Comparison of ENCODE assay signal across 1 cellular context in the genomic region with DNA sequence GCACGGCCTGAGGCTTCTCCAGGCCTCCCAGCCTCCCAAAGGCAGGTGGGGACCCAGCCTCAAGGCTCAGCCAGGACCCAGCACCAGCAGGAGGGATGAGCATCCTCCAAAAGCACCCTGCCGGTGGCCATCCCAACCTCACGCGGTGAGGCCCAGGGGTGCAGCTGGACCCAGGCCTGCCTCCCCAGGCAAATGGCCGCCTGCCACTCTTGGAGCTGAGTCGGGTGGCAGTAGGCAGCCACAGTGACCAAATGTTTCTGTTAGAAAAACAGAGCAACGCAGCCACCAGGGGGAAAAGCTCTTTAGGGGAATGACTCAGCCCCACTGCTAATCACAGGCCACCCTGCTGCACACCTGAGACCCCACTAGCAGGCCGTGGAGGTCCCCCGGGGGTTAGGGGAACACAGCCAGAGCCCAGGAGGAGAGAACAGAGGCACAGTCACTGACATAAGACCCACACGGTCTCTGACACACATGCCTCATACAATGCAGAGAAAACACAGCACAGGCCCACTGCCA.
TF ChIP-seq lines count a peak whose summit lies in the region.

No MANE protein-coding gene starts in this region.

TF ChIP-seq in HepG2, 621 proteins besides CTCF, POLR2A, EP300 and RAD21 (continued from another document and continues in another):
- TF ChIP-seq, protein P1, sequence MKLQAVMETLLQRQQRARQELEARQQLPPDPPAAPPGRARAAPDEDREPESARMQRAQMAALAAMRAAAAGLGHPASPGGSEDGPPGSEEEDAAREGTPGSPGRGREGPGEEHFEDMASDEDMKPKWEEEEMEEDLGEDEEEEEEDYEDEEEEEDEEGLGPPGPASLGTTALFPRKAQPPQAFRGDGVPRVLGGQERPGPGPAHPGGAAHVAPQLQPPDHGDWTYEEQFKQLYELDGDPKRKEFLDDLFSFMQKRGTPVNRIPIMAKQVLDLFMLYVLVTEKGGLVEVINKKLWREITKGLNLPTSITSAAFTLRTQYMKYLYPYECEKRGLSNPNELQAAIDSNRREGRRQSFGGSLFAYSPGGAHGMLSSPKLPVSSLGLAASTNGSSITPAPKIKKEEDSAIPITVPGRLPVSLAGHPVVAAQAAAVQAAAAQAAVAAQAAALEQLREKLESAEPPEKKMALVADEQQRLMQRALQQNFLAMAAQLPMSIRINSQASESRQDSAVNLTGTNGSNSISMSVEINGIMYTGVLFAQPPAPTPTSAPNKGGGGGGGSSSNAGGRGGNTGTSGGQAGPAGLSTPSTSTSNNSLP (IDR thresholded peaks at IDR 0.05; ENCODE audit: low read depth, low read length): no peak
- TF ChIP-seq ISL2 (CRISPR knock-in tag; IDR thresholded peaks at IDR 0.05): no peak
- no peak for TF ChIP-seq TARDBP (CRISPR knock-in tag; IDR thresholded peaks at IDR 0.05)
- TF ChIP-seq ZSCAN21 (CRISPR knock-in tag; IDR thresholded peaks at IDR 0.05; ENCODE audit: borderline replicate concordance): 0 out of 2 replicates have a peak, but pooled peaks have one; percentile 21
- no peak for TF ChIP-seq ZNF616 (CRISPR knock-in tag; IDR thresholded peaks at IDR 0.05; ENCODE audit: low read depth)
- TF ChIP-seq, protein P2, sequence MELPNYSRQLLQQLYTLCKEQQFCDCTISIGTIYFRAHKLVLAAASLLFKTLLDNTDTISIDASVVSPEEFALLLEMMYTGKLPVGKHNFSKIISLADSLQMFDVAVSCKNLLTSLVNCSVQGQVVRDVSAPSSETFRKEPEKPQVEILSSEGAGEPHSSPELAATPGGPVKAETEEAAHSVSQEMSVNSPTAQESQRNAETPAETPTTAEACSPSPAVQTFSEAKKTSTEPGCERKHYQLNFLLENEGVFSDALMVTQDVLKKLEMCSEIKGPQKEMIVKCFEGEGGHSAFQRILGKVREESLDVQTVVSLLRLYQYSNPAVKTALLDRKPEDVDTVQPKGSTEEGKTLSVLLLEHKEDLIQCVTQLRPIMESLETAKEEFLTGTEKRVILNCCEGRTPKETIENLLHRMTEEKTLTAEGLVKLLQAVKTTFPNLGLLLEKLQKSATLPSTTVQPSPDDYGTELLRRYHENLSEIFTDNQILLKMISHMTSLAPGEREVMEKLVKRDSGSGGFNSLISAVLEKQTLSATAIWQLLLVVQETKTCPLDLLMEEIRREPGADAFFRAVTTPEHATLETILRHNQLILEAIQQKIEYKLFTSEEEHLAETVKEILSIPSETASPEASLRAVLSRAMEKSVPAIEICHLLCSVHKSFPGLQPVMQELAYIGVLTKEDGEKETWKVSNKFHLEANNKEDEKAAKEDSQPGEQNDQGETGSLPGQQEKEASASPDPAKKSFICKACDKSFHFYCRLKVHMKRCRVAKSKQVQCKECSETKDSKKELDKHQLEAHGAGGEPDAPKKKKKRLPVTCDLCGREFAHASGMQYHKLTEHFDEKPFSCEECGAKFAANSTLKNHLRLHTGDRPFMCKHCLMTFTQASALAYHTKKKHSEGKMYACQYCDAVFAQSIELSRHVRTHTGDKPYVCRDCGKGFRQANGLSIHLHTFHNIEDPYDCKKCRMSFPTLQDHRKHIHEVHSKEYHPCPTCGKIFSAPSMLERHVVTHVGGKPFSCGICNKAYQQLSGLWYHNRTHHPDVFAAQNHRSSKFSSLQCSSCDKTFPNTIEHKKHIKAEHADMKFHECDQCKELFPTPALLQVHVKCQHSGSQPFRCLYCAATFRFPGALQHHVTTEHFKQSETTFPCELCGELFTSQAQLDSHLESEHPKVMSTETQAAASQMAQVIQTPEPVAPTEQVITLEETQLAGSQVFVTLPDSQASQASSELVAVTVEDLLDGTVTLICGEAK (IDR thresholded peaks at IDR 0.05): no peak
- TF ChIP-seq, protein P2 (CRISPR knock-in tag; IDR thresholded peaks at IDR 0.05): no peak
- TF ChIP-seq ZSCAN25 (CRISPR knock-in tag; IDR thresholded peaks at IDR 0.05): no peak
- TF ChIP-seq U2AF2 (IDR thresholded peaks at IDR 0.05; ENCODE audit: low read depth, low read length): no peak
- TF ChIP-seq, protein P3, sequence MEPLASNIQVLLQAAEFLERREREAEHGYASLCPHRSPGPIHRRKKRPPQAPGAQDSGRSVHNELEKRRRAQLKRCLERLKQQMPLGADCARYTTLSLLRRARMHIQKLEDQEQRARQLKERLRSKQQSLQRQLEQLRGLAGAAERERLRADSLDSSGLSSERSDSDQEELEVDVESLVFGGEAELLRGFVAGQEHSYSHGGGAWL (CRISPR knock-in tag; IDR thresholded peaks at IDR 0.05): no peak
- TF ChIP-seq ZNF383 (CRISPR knock-in tag; IDR thresholded peaks at IDR 0.05; ENCODE audit: borderline replicate concordance): no peak
- no peak for TF ChIP-seq MTF1 (CRISPR knock-in tag; IDR thresholded peaks at IDR 0.05)
- TF ChIP-seq PATZ1 (CRISPR knock-in tag; IDR thresholded peaks at IDR 0.05): no peak
- no peak for TF ChIP-seq ZNF121 (CRISPR knock-in tag; IDR thresholded peaks at IDR 0.05)
- TF ChIP-seq FUBP1 (CRISPR knock-in tag; IDR thresholded peaks at IDR 0.05; ENCODE audit: borderline replicate concordance): no peak
- no peak for TF ChIP-seq ZNF546 (CRISPR knock-in tag; conservative IDR thresholded peaks at IDR 0.05)
- TF ChIP-seq ZNF703 (CRISPR knock-in tag; IDR thresholded peaks at IDR 0.05; ENCODE audit: borderline replicate concordance): no peak; the same call in 1 of the 2 replicates
- no peak for TF ChIP-seq ZNF780A (CRISPR knock-in tag; IDR thresholded peaks at IDR 0.05)
- TF ChIP-seq HNRNPUL1 (IDR thresholded peaks at IDR 0.05; ENCODE audit: low read depth, low read length): no peak
- TF ChIP-seq BCLAF1 (IDR thresholded peaks at IDR 0.05): no peak
- TF ChIP-seq RBM22 (optimal IDR thresholded peaks at IDR 0.05; ENCODE audit: low read length): peak; percentile 53
- no peak for TF ChIP-seq KLF16 (CRISPR knock-in tag; IDR thresholded peaks at IDR 0.05)
- no peak for TF ChIP-seq ZNF484 (CRISPR knock-in tag; IDR thresholded peaks at IDR 0.05; ENCODE audit: borderline replicate concordance, low read depth)
- TF ChIP-seq ZNF556 (CRISPR knock-in tag; IDR thresholded peaks at IDR 0.05; ENCODE audit: borderline replicate concordance): no peak
- TF ChIP-seq, protein P4, sequence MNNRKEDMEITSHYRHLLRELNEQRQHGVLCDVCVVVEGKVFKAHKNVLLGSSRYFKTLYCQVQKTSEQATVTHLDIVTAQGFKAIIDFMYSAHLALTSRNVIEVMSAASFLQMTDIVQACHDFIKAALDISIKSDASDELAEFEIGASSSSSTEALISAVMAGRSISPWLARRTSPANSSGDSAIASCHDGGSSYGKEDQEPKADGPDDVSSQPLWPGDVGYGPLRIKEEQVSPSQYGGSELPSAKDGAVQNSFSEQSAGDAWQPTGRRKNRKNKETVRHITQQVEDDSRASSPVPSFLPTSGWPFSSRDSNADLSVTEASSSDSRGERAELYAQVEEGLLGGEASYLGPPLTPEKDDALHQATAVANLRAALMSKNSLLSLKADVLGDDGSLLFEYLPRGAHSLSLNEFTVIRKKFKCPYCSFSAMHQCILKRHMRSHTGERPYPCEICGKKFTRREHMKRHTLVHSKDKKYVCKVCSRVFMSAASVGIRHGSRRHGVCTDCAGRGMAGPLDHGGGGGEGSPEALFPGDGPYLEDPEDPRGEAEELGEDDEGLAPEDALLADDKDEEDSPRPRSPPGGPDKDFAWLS (CRISPR knock-in tag; IDR thresholded peaks at IDR 0.05; ENCODE audit: borderline replicate concordance): no peak
